In genomic region chr10:118092209-118092608, GRCh38 we compare ENCODE assay signal across 26 cellular contexts.
"Had no signal": no experiment of that assay in that cellular context is flagged by ENCODE, and none has a peak within 500 bp of the region (broad histone marks: within the 10 kb centered on the region; RNA-seq: fewer than 3 reads in every experiment).

No MANE protein-coding gene starts in this region.

- H3K36me3 ChIP-seq: stomach, suprapubic skin, thoracic aorta, thyroid gland, tibial artery, tibial nerve, transverse colon, upper lobe of left lung, upper lobe of right lung, uterus, vagina had no signal

- H3K4me3 ChIP-seq: stomach, suprapubic skin, testis, thoracic aorta, thyroid gland, tibial artery, tibial nerve, transverse colon, upper lobe of left lung, upper lobe of right lung, uterus, vagina had no signal

- H3K27me3 ChIP-seq: stomach, suprapubic skin, testis, thyroid gland, tibial artery, tibial nerve, transverse colon, upper lobe of left lung, upper lobe of right lung, uterus, vagina had no signal

- H3K4me1 ChIP-seq: stomach, suprapubic skin, testis, thyroid gland, tibial artery, tibial nerve, transverse colon, upper lobe of left lung, upper lobe of right lung, uterus, vagina had no signal

- ATAC-seq: stimulated activated effector memory CD8-positive, alpha-beta T cell treated with anti-CD3 and anti-CD28 coated beads, Interleukin-12 subunit alpha, Interleukin-12 subunit beta, amount 100 ng/mL, for 72 hours; stimulated activated memory B cell treated with anti-CD40 and anti-IgM and Interleukin-4, amounts not matched to agents 10 μg/mL and 1 μg/mL and 100 μg/mL, for 72 hours; stimulated activated naive B cell treated with anti-CD40 and anti-IgM and Interleukin-4, amounts not matched to agents 10 μg/mL and 1 μg/mL and 100 μg/mL, for 72 hours; stimulated activated naive CD8-positive, alpha-beta T cell treated with anti-CD3 and anti-CD28 coated beads, Interleukin-15, amount 100 ng/mL, for 72 hours; stimulated activated naive CD8-positive, alpha-beta T cell treated with anti-CD3 and anti-CD28 coated beads, Interleukin-15, Interleukin-2, amounts not matched to agents 100 U/mL and 50 U/mL, for 24 hours; upper lobe of right lung had no signal

- H3K27ac ChIP-seq: stomach, suprapubic skin, testis, thoracic aorta, thyroid gland, tibial artery, tibial nerve, transverse colon, upper lobe of left lung, upper lobe of right lung, uterus, vagina had no signal

- H3K9me3 ChIP-seq: stomach, suprapubic skin, testis, thoracic aorta, thyroid gland, tibial artery, tibial nerve, transverse colon, upper lobe of left lung, upper lobe of right lung, uterus, vagina had no signal

- DNase-seq: stimulated activated CD4-positive, alpha-beta T cell treated with anti-CD3 and anti-CD28 coated beads, Interleukin-2, amount 100 ng/mL, for 48 hours; stimulated activated CD4-positive, alpha-beta T cell treated with anti-CD3 and anti-CD28 coated beads, Interleukin-4, amount 100 ng/mL, for 1 hour; stimulated activated CD4-positive, alpha-beta T cell treated with anti-CD3 and anti-CD28 coated beads, Interleukin-4, amount 100 ng/mL, for 24 hours; stimulated activated CD4-positive, alpha-beta T cell treated with anti-CD3 and anti-CD28 coated beads, Interleukin-4, amount 100 ng/mL, for 4 hours; stimulated activated CD8-positive, alpha-beta memory T cell treated with anti-CD3 and anti-CD28 coated beads, Interleukin-4, amount 100 ng/mL, for 48 hours; stimulated activated naive B cell treated with anti-CD40 and anti-IgM and Interleukin-4, amounts not matched to agents 10 μg/mL and 1 μg/mL and 100 μg/mL, for 72 hours; stimulated activated naive CD4-positive, alpha-beta T cell; stimulated activated naive CD4-positive, alpha-beta T cell treated with Interleukin-2 at 50 U/mL for 16 hours; stimulated activated naive CD8-positive, alpha-beta T cell treated with anti-CD3 and anti-CD28 coated beads, Interleukin-15, amount 100 ng/mL, for 72 hours; stimulated activated naive CD8-positive, alpha-beta T cell treated with anti-CD3 and anti-CD28 coated beads, Interleukin-15, Interleukin-2, amounts not matched to agents 100 U/mL and 50 U/mL, for 24 hours; stomach; substantia nigra; testis; thyroid gland; tibial artery; transverse colon; trophoblast cell; upper lobe of left lung; upper lobe of right lung; uterus had no signal
